Comparison of ENCODE assay signal across 32 cellular contexts in genomic region chr14:94505206-94505605, GRCh38. TPM values are rescaled to one million over a fixed set of nuclear protein-coding genes. Genes with fewer than 3 reads are reported as not detected.
"Had no signal": no experiment of that assay in that cellular context is flagged by ENCODE, and none has a peak within 500 bp of the region (broad histone marks: within the 10 kb centered on the region; RNA-seq: fewer than 3 reads in every experiment).

No MANE protein-coding gene starts in this region.

- H3K36me3 Mint-ChIP-seq: stimulated activated effector memory CD8-positive, alpha-beta T cell treated with anti-CD3 and anti-CD28 coated beads, Interleukin-12 subunit alpha, Interleukin-12 subunit beta, amount 100 ng/mL, for 72 hours; stimulated activated memory B cell treated with anti-CD40 and anti-IgM and Interleukin-4, amounts not matched to agents 10 μg/mL and 1 μg/mL and 100 μg/mL, for 72 hours; stimulated activated naive B cell treated with anti-CD40 and anti-IgM and Interleukin-4, amounts not matched to agents 10 μg/mL and 1 μg/mL and 100 μg/mL, for 72 hours; type B pancreatic cell had no signal

- H3K4me3 Mint-ChIP-seq: stimulated activated effector memory CD8-positive, alpha-beta T cell treated with anti-CD3 and anti-CD28 coated beads, Interleukin-12 subunit alpha, Interleukin-12 subunit beta, amount 100 ng/mL, for 72 hours; stimulated activated memory B cell treated with anti-CD40 and anti-IgM and Interleukin-4, amounts not matched to agents 10 μg/mL and 1 μg/mL and 100 μg/mL, for 72 hours; stimulated activated naive B cell treated with anti-CD40 and anti-IgM and Interleukin-4, amounts not matched to agents 10 μg/mL and 1 μg/mL and 100 μg/mL, for 72 hours; stimulated activated naive CD8-positive, alpha-beta T cell treated with anti-CD3 and anti-CD28 coated beads, Interleukin-15, amount 100 ng/mL, for 72 hours; stimulated activated naive CD8-positive, alpha-beta T cell treated with anti-CD3 and anti-CD28 coated beads, Interleukin-15, Interleukin-2, amounts not matched to agents 100 ng/mL and 50 ng/mL, for 24 hours; type B pancreatic cell had no signal

- H3K27ac Mint-ChIP-seq: stimulated activated effector memory CD8-positive, alpha-beta T cell treated with anti-CD3 and anti-CD28 coated beads, Interleukin-12 subunit alpha, Interleukin-12 subunit beta, amount 100 ng/mL, for 72 hours; stimulated activated memory B cell treated with anti-CD40 and anti-IgM and Interleukin-4, amounts not matched to agents 10 μg/mL and 1 μg/mL and 100 μg/mL, for 72 hours; stimulated activated naive B cell treated with anti-CD40 and anti-IgM and Interleukin-4, amounts not matched to agents 10 μg/mL and 1 μg/mL and 100 μg/mL, for 72 hours; stimulated activated naive CD8-positive, alpha-beta T cell treated with anti-CD3 and anti-CD28 coated beads, Interleukin-15, Interleukin-2, amounts not matched to agents 100 ng/mL and 50 ng/mL, for 24 hours; type B pancreatic cell had no signal

- H3K36me3 ChIP-seq: stomach, suprapubic skin, thoracic aorta, thyroid gland, tibial artery, tibial nerve, transverse colon, upper lobe of left lung, upper lobe of right lung, uterus, vagina had no signal

- H3K4me1 Mint-ChIP-seq: stimulated activated effector memory CD8-positive, alpha-beta T cell treated with anti-CD3 and anti-CD28 coated beads, Interleukin-12 subunit alpha, Interleukin-12 subunit beta, amount 100 ng/mL, for 72 hours; stimulated activated memory B cell treated with anti-CD40 and anti-IgM and Interleukin-4, amounts not matched to agents 10 μg/mL and 1 μg/mL and 100 μg/mL, for 72 hours; stimulated activated naive B cell treated with anti-CD40 and anti-IgM and Interleukin-4, amounts not matched to agents 10 μg/mL and 1 μg/mL and 100 μg/mL, for 72 hours; stimulated activated naive CD8-positive, alpha-beta T cell treated with anti-CD3 and anti-CD28 coated beads, Interleukin-15, amount 100 ng/mL, for 72 hours had no signal

- H3K27ac ChIP-seq: stomach, suprapubic skin, testis, thoracic aorta, thyroid gland, tibial artery, tibial nerve, transverse colon, upper lobe of left lung, upper lobe of right lung, uterus, vagina had no signal

- H3K4me1 ChIP-seq: stomach, testis, thyroid gland, tibial artery, tibial nerve, transverse colon, upper lobe of left lung, upper lobe of right lung, uterus had no signal

- H3K27me3 ChIP-seq: suprapubic skin, testis, thyroid gland, tibial nerve, transverse colon, uterus, vagina had no signal

- H3K9me3 ChIP-seq: stomach, suprapubic skin, testis, thoracic aorta, thyroid gland, tibial artery, tibial nerve, transverse colon, upper lobe of left lung, upper lobe of right lung, uterus, vagina had no signal

- DNase-seq: stimulated activated CD4-positive, alpha-beta T cell treated with anti-CD3 and anti-CD28 coated beads, Interleukin-2, amount 100 ng/mL, for 48 hours; stimulated activated CD4-positive, alpha-beta T cell treated with anti-CD3 and anti-CD28 coated beads, Interleukin-4, amount 100 ng/mL, for 1 hour; stimulated activated CD4-positive, alpha-beta T cell treated with anti-CD3 and anti-CD28 coated beads, Interleukin-4, amount 100 ng/mL, for 24 hours; stimulated activated CD4-positive, alpha-beta T cell treated with anti-CD3 and anti-CD28 coated beads, Interleukin-4, amount 100 ng/mL, for 4 hours; stimulated activated CD8-positive, alpha-beta memory T cell treated with anti-CD3 and anti-CD28 coated beads, Interleukin-4, amount 100 ng/mL, for 48 hours; stimulated activated naive B cell treated with anti-CD40 and anti-IgM and Interleukin-4, amounts not matched to agents 10 μg/mL and 1 μg/mL and 100 μg/mL, for 72 hours; stimulated activated naive CD4-positive, alpha-beta T cell; stimulated activated naive CD4-positive, alpha-beta T cell treated with Interleukin-2 at 50 U/mL for 16 hours; stimulated activated naive CD8-positive, alpha-beta T cell treated with anti-CD3 and anti-CD28 coated beads, Interleukin-15, amount 100 ng/mL, for 72 hours; stimulated activated naive CD8-positive, alpha-beta T cell treated with anti-CD3 and anti-CD28 coated beads, Interleukin-15, Interleukin-2, amounts not matched to agents 100 U/mL and 50 U/mL, for 24 hours; stomach; substantia nigra; testis; thyroid gland; tibial artery; transverse colon; trophoblast cell; upper lobe of right lung; uterus had no signal

- H3K4me3 ChIP-seq: stomach, suprapubic skin, testis, thoracic aorta, thyroid gland, tibial artery, tibial nerve, transverse colon, upper lobe of left lung, upper lobe of right lung, uterus, vagina had no signal

- H3K9me3 Mint-ChIP-seq: stimulated activated effector memory CD8-positive, alpha-beta T cell treated with anti-CD3 and anti-CD28 coated beads, Interleukin-12 subunit alpha, Interleukin-12 subunit beta, amount 100 ng/mL, for 72 hours; stimulated activated memory B cell treated with anti-CD40 and anti-IgM and Interleukin-4, amounts not matched to agents 10 μg/mL and 1 μg/mL and 100 μg/mL, for 72 hours; stimulated activated naive B cell treated with anti-CD40 and anti-IgM and Interleukin-4, amounts not matched to agents 10 μg/mL and 1 μg/mL and 100 μg/mL, for 72 hours; stimulated activated naive CD8-positive, alpha-beta T cell treated with anti-CD3 and anti-CD28 coated beads, Interleukin-15, amount 100 ng/mL, for 72 hours; stimulated activated naive CD8-positive, alpha-beta T cell treated with anti-CD3 and anti-CD28 coated beads, Interleukin-15, Interleukin-2, amounts not matched to agents 100 ng/mL and 50 ng/mL, for 24 hours; type B pancreatic cell had no signal

RNA-seq across cellular contexts. Expression of gene SERPINA12, which starts 4.1 kb away (rescaled TPM):
- total RNA-seq: stomach, subcutaneous adipose tissue, temporal lobe, thoracic aorta, thyroid gland, tibial nerve, transverse colon, upper lobe of left lung, upper lobe of right lung, ureter, urinary bladder, uterus had no signal
- polyA plus RNA-seq: urinary bladder had no signal

RNA-seq across cellular contexts. Expression of gene SERPINA9, which starts 29.2 kb away (rescaled TPM):
- total RNA-seq: stomach, subcutaneous adipose tissue, temporal lobe, testis, thyroid gland, tibial nerve, transverse colon, upper lobe of right lung, ureter, urinary bladder, uterus had no signal
- polyA plus RNA-seq: urinary bladder had no signal

RNA-seq across cellular contexts. Expression of gene SERPINA11, which starts 52.6 kb away (rescaled TPM):
- total RNA-seq: stomach, subcutaneous adipose tissue, suprapubic skin, temporal lobe, testis, thoracic aorta, thyroid gland, tibial nerve, upper lobe of left lung, upper lobe of right lung, ureter, urinary bladder, uterus, vagina had no signal

RNA-seq across cellular contexts. Expression of gene SERPINA4, which starts 56.0 kb away (rescaled TPM):
- total RNA-seq: subcutaneous adipose tissue, suprapubic skin, temporal lobe, thoracic aorta, thyroid gland, tibial nerve, transverse colon, upper lobe of right lung, ureter, urinary bladder, vagina had no signal
- polyA plus RNA-seq: urinary bladder had no signal
